8 cellular contexts compared by ENCODE assay signal in genomic region chr1:6496890-6497214, GRCh38. TPM values are rescaled to one million over a fixed set of nuclear protein-coding genes. Genes with fewer than 3 reads are reported as not detected.
DNase-seq lines count a peak whose midpoint lies in the region; ATAC-seq lines count a peak whose summit lies in the region.

No MANE protein-coding gene starts in this region.

- H3K9ac ChIP-seq in HUES64 (ENCODE audit: low read depth, low read length) = 0 out of 2 replicates have a peak overlapping the region, but pooled peaks have one; percentile 40
- H3K9ac ChIP-seq in adipocyte (ENCODE audit: low read length) = peak overlapping the region; percentile 58
- H3K9ac ChIP-seq in iPS-18a (ENCODE audit: low read length) = no peak overlapping the region

- peak overlapping the region; percentile 66 for H3K4me3 Mint-ChIP-seq in stimulated activated memory B cell treated with anti-CD40 and anti-IgM and Interleukin-4, amounts not matched to agents 10 μg/mL and 1 μg/mL and 100 μg/mL, for 72 hours

- H3K9me3 ChIP-seq in HUES64 (ENCODE audit: insufficient read depth, low read depth, low read length) = no peaks in the 10 kb centered on the region
- no peaks in the 10 kb centered on the region for H3K9me3 ChIP-seq in adipocyte (ENCODE audit: control insufficient read depth, low read length)
- no peaks in the 10 kb centered on the region for H3K9me3 ChIP-seq in iPS-18a (ENCODE audit: control insufficient read depth, low read depth, low read length)

- no peak overlapping the region for H3K27ac Mint-ChIP-seq in stimulated activated memory B cell treated with anti-CD40 and anti-IgM and Interleukin-4, amounts not matched to agents 10 μg/mL and 1 μg/mL and 100 μg/mL, for 72 hours

- no peak for ATAC-seq in stimulated activated memory B cell treated with anti-CD40 and anti-IgM and Interleukin-4, amounts not matched to agents 10 μg/mL and 1 μg/mL and 100 μg/mL, for 72 hours
- ATAC-seq in GM21367 (IDR thresholded peaks at IDR 0.05; ENCODE audit: unreplicated experiment) = no peak

- H3K4me3 ChIP-seq in HUES64 (ENCODE audit: low read length) (peak overlapping the region; percentile 56), adipocyte (ENCODE audit: low read length) (peak overlapping the region; percentile 69), iPS-18a (ENCODE audit: low read length) (peak overlapping the region; percentile 62)

- DNase-seq in adipocyte (ENCODE audit: low read depth) (no peak), DMS153 treated with DMSO at 0.1 percent for 48 hours (lab: John Stamatoyannopoulos, UW; ENCODE audit: unreplicated experiment) (no peak), T-helper 9 cell (no peak), iPS-NIHi7 (ENCODE audit: extremely low spot score) (no peak)

- H3K27me3 ChIP-seq in HUES64 (ENCODE audit: insufficient read depth, low read length) (peaks cover 29% of the 10 kb centered on the region), adipocyte (replicated peaks; ENCODE audit: control insufficient read depth, insufficient read depth, low read length) (no peaks in the 10 kb centered on the region), iPS-18a (ENCODE audit: control insufficient read depth, insufficient read depth, low read length) (peaks cover 24% of the 10 kb centered on the region)

- H3K27me3 Mint-ChIP-seq in stimulated activated memory B cell treated with anti-CD40 and anti-IgM and Interleukin-4, amounts not matched to agents 10 μg/mL and 1 μg/mL and 100 μg/mL, for 72 hours = peaks cover 52% of the 10 kb centered on the region

- H3K4me1 ChIP-seq in HUES64 (ENCODE audit: insufficient read depth, low read length) (peaks cover 16% of the 10 kb centered on the region), adipocyte (ENCODE audit: control insufficient read depth, insufficient read depth, low read length) (peaks cover 13% of the 10 kb centered on the region), iPS-18a (ENCODE audit: control insufficient read depth, low read depth, low read length) (peaks cover 13% of the 10 kb centered on the region)

- no peaks in the 10 kb centered on the region for H3K36me3 Mint-ChIP-seq in stimulated activated memory B cell treated with anti-CD40 and anti-IgM and Interleukin-4, amounts not matched to agents 10 μg/mL and 1 μg/mL and 100 μg/mL, for 72 hours

- H3K4me1 Mint-ChIP-seq in stimulated activated memory B cell treated with anti-CD40 and anti-IgM and Interleukin-4, amounts not matched to agents 10 μg/mL and 1 μg/mL and 100 μg/mL, for 72 hours = peaks cover 7% of the 10 kb centered on the region

- H3K36me3 ChIP-seq in HUES64 (ENCODE audit: insufficient read depth, low read length) = no peaks in the 10 kb centered on the region
- no peaks in the 10 kb centered on the region for H3K36me3 ChIP-seq in adipocyte (ENCODE audit: control insufficient read depth, insufficient read depth, low read length, severe bottlenecking)
- H3K36me3 ChIP-seq in iPS-18a (ENCODE audit: control insufficient read depth, low read depth, low read length) = no peaks in the 10 kb centered on the region

- no peaks in the 10 kb centered on the region for H3K9me3 Mint-ChIP-seq in stimulated activated memory B cell treated with anti-CD40 and anti-IgM and Interleukin-4, amounts not matched to agents 10 μg/mL and 1 μg/mL and 100 μg/mL, for 72 hours

- 3% methylated on average over 21 of the region's 21 CpGs for WGBS in HUES64

- H3K27ac ChIP-seq in HUES64 (ENCODE audit: low read depth, low read length) (no peak overlapping the region), iPS-18a (ENCODE audit: low read length) (no peak overlapping the region)

RNA-seq across cellular contexts. Expression of gene PLEKHG5, which starts 5.4 kb away (rescaled TPM):
- 7.3 TPM for polyA plus RNA-seq in HUES64 (2013, experiment 1 of 2)
- 9.9 TPM for polyA plus RNA-seq in HUES64 (2013, experiment 2 of 2)

RNA-seq across cellular contexts. Expression of gene TNFRSF25, which starts 30.9 kb away (rescaled TPM):
- 7.2 TPM for polyA plus RNA-seq in HUES64 (2013, experiment 1 of 2)
- 9.2 TPM for polyA plus RNA-seq in HUES64 (2013, experiment 2 of 2)

RNA-seq across cellular contexts. Expression of gene NOL9, which starts 57.5 kb away (rescaled TPM):
- polyA plus RNA-seq in HUES64 (2013, experiment 1 of 2) = 14.4 TPM
- polyA plus RNA-seq in HUES64 (2013, experiment 2 of 2) = 14.4 TPM

RNA-seq across cellular contexts. Expression of gene TAS1R1, which starts 58.3 kb away (rescaled TPM):
- not detected for polyA plus RNA-seq in HUES64 (2013, experiment 1 of 2)
- polyA plus RNA-seq in HUES64 (2013, experiment 2 of 2) = not detected
